1 cellular context compared by ENCODE assay signal in the genomic region with DNA sequence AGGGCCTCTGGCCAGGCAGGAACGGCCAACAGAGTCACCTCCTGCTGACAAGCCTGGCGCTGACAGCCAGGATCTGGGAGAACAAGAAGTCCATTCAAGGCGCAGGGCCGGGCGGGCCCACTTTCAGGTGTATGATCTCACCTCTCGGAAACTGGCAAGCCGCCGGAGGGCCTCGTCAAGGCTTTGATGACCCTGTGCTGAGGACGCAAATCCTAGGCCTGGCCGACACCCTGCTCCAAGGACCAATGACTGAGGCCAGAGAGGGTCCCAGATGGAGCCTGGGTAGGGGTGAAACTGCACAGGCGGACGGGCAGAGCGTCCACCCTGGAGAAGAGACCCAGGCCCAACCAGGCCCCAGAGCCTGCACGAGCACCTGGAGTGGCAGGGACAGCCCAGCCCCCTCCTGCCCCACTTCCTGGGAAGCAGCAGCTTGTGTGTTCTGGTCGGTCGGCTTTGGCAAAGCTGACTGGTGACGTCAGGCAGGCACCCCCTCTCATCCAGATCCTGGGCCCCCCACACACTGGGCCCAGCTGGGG.
TF ChIP-seq lines count a peak whose summit lies in the region.

No MANE protein-coding gene starts in this region.

TF ChIP-seq in HepG2, 621 proteins besides CTCF, POLR2A, EP300 and RAD21 (continued from another document):
- TF ChIP-seq, protein P1, sequence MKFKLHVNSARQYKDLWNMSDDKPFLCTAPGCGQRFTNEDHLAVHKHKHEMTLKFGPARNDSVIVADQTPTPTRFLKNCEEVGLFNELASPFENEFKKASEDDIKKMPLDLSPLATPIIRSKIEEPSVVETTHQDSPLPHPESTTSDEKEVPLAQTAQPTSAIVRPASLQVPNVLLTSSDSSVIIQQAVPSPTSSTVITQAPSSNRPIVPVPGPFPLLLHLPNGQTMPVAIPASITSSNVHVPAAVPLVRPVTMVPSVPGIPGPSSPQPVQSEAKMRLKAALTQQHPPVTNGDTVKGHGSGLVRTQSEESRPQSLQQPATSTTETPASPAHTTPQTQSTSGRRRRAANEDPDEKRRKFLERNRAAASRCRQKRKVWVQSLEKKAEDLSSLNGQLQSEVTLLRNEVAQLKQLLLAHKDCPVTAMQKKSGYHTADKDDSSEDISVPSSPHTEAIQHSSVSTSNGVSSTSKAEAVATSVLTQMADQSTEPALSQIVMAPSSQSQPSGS (CRISPR knock-in tag; IDR thresholded peaks at IDR 0.05), result peak; percentile 62; the same call in 1 of the 2 replicates
- 0 out of 2 replicates have a peak, but pooled peaks have one; percentile 39 for TF ChIP-seq ZNF451 (CRISPR knock-in tag; IDR thresholded peaks at IDR 0.05)
- no peak for TF ChIP-seq MTF2 (CRISPR knock-in tag; IDR thresholded peaks at IDR 0.05; ENCODE audit: borderline replicate concordance)
- TF ChIP-seq MBNL3 (CRISPR knock-in tag; conservative IDR thresholded peaks at IDR 0.05), result no peak
- no peak for TF ChIP-seq NCOR1 (IDR thresholded peaks at IDR 0.05; ENCODE audit: borderline replicate concordance, low read length)
- no peak for TF ChIP-seq SIX1 (CRISPR knock-in tag; IDR thresholded peaks at IDR 0.05; ENCODE audit: borderline replicate concordance)
- TF ChIP-seq ATF7-NPFF (CRISPR knock-in tag; IDR thresholded peaks at IDR 0.05; ENCODE audit: low read depth), result no peak
- TF ChIP-seq HDAC2 (CRISPR knock-in tag; IDR thresholded peaks at IDR 0.05), result no peak
- TF ChIP-seq KDM2A (CRISPR knock-in tag; IDR thresholded peaks at IDR 0.05; ENCODE audit: borderline replicate concordance, low read depth), result 0 out of 2 replicates have a peak, but pooled peaks have one; percentile 1
- TF ChIP-seq ZNF101 (CRISPR knock-in tag; IDR thresholded peaks at IDR 0.05; ENCODE audit: borderline replicate concordance, low read depth), result no peak
- peak; percentile 22; the same call in 1 of the 2 replicates for TF ChIP-seq ZNF225 (CRISPR knock-in tag; IDR thresholded peaks at IDR 0.05)
- no peak for TF ChIP-seq PRPF4 (IDR thresholded peaks at IDR 0.05; ENCODE audit: low read depth, low read length, poor library complexity, severe bottlenecking)
- no peak for TF ChIP-seq RBM39 (IDR thresholded peaks at IDR 0.05; ENCODE audit: low read depth, low read length, poor library complexity, severe bottlenecking)
- TF ChIP-seq FOSL2 (CRISPR knock-in tag; IDR thresholded peaks at IDR 0.05), result peak; percentile 35; the same call in 1 of the 2 replicates
- TF ChIP-seq, protein P2, sequence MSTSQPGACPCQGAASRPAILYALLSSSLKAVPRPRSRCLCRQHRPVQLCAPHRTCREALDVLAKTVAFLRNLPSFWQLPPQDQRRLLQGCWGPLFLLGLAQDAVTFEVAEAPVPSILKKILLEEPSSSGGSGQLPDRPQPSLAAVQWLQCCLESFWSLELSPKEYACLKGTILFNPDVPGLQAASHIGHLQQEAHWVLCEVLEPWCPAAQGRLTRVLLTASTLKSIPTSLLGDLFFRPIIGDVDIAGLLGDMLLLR (CRISPR knock-in tag; IDR thresholded peaks at IDR 0.05), result no peak
- 0 out of 2 replicates have a peak, but pooled peaks have one; percentile 2 for TF ChIP-seq ZNF124 (CRISPR knock-in tag; IDR thresholded peaks at IDR 0.05)
- peak; percentile 83 for TF ChIP-seq TBX2 (CRISPR knock-in tag; IDR thresholded peaks at IDR 0.05; ENCODE audit: borderline replicate concordance)
- peak; percentile 45; the same call in 1 of the 2 replicates for TF ChIP-seq ZNF746 (CRISPR knock-in tag; IDR thresholded peaks at IDR 0.05)
- TF ChIP-seq, protein P3, sequence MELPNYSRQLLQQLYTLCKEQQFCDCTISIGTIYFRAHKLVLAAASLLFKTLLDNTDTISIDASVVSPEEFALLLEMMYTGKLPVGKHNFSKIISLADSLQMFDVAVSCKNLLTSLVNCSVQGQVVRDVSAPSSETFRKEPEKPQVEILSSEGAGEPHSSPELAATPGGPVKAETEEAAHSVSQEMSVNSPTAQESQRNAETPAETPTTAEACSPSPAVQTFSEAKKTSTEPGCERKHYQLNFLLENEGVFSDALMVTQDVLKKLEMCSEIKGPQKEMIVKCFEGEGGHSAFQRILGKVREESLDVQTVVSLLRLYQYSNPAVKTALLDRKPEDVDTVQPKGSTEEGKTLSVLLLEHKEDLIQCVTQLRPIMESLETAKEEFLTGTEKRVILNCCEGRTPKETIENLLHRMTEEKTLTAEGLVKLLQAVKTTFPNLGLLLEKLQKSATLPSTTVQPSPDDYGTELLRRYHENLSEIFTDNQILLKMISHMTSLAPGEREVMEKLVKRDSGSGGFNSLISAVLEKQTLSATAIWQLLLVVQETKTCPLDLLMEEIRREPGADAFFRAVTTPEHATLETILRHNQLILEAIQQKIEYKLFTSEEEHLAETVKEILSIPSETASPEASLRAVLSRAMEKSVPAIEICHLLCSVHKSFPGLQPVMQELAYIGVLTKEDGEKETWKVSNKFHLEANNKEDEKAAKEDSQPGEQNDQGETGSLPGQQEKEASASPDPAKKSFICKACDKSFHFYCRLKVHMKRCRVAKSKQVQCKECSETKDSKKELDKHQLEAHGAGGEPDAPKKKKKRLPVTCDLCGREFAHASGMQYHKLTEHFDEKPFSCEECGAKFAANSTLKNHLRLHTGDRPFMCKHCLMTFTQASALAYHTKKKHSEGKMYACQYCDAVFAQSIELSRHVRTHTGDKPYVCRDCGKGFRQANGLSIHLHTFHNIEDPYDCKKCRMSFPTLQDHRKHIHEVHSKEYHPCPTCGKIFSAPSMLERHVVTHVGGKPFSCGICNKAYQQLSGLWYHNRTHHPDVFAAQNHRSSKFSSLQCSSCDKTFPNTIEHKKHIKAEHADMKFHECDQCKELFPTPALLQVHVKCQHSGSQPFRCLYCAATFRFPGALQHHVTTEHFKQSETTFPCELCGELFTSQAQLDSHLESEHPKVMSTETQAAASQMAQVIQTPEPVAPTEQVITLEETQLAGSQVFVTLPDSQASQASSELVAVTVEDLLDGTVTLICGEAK (IDR thresholded peaks at IDR 0.05), result no peak
- TF ChIP-seq, protein P3 (CRISPR knock-in tag; IDR thresholded peaks at IDR 0.05), result no peak
- no peak for TF ChIP-seq ZNF616 (CRISPR knock-in tag; IDR thresholded peaks at IDR 0.05; ENCODE audit: low read depth)
